Comparison of ENCODE assay signal across 1 cellular context in genomic region chr11:47407746-47408590, GRCh38.
TF ChIP-seq lines count a peak whose summit lies in the region.

SLC39A13 (plus strand) TSS chr11:47408590; CDS start chr11:47410095, 1,505 bp downstream.

TF ChIP-seq in A549, 52 proteins besides CTCF, POLR2A, EP300 and RAD21 (continued from another document):
- TF ChIP-seq NPAS2 (CRISPR knock-in tag; IDR thresholded peaks at IDR 0.05; ENCODE audit: borderline replicate concordance) (no peak), RCOR1 (IDR thresholded peaks at IDR 0.05; ENCODE audit: low read depth, low read length) (no peak), GATA3 (IDR thresholded peaks at IDR 0.05; ENCODE audit: borderline replicate concordance) (0 out of 2 replicates have a peak, but pooled peaks have one; percentile 7), BCL3 (IDR thresholded peaks at IDR 0.05) (peak; percentile 66; the same call in 2 of the 3 replicates), MAFK (IDR thresholded peaks at IDR 0.05; ENCODE audit: partially characterized antibody) (peak; percentile 40), KDM1A (IDR thresholded peaks at IDR 0.05; ENCODE audit: low read depth) (no peak), HOXB13 (CRISPR knock-in tag; IDR thresholded peaks at IDR 0.05; ENCODE audit: low read depth) (no peak), CBX8 (IDR thresholded peaks at IDR 0.05) (no peak), HDAC2 (IDR thresholded peaks at IDR 0.05) (no peak), NR3C1 (IDR thresholded peaks at IDR 0.05) (no peak), MAX (IDR thresholded peaks at IDR 0.05) (peak; percentile 89), CBX2 (IDR thresholded peaks at IDR 0.05; ENCODE audit: borderline replicate concordance, low read depth) (no peak), FOSB (CRISPR knock-in tag; IDR thresholded peaks at IDR 0.05) (no peak), HOXB5 (CRISPR knock-in tag; IDR thresholded peaks at IDR 0.05) (no peak), SMC3 (IDR thresholded peaks at IDR 0.05) (peak; percentile 68), REST (IDR thresholded peaks at IDR 0.05) (no peak; the same call in 1 of the 2 replicates), MAZ (IDR thresholded peaks at IDR 0.05; ENCODE audit: borderline replicate concordance, low read depth, low read length) (peak; percentile 65; the same call in 1 of the 2 replicates), ATOH8 (CRISPR knock-in tag; IDR thresholded peaks at IDR 0.05; ENCODE audit: low read depth) (no peak), ZNF302 (CRISPR knock-in tag; IDR thresholded peaks at IDR 0.05) (no peak), ZSCAN20 (CRISPR knock-in tag; IDR thresholded peaks at IDR 0.05) (no peak), EHMT2 (IDR thresholded peaks at IDR 0.05; ENCODE audit: low read depth) (no peak)
- TF ChIP-seq, protein P1, sequence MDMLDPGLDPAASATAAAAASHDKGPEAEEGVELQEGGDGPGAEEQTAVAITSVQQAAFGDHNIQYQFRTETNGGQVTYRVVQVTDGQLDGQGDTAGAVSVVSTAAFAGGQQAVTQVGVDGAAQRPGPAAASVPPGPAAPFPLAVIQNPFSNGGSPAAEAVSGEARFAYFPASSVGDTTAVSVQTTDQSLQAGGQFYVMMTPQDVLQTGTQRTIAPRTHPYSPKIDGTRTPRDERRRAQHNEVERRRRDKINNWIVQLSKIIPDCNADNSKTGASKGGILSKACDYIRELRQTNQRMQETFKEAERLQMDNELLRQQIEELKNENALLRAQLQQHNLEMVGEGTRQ (IDR thresholded peaks at IDR 0.05), result no peak
- TF ChIP-seq, protein P2, sequence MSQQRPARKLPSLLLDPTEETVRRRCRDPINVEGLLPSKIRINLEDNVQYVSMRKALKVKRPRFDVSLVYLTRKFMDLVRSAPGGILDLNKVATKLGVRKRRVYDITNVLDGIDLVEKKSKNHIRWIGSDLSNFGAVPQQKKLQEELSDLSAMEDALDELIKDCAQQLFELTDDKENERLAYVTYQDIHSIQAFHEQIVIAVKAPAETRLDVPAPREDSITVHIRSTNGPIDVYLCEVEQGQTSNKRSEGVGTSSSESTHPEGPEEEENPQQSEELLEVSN (IDR thresholded peaks at IDR 0.05; ENCODE audit: borderline replicate concordance, low read depth), result 0 out of 2 replicates have a peak, but pooled peaks have one; percentile 47
- TF ChIP-seq, protein P3, sequence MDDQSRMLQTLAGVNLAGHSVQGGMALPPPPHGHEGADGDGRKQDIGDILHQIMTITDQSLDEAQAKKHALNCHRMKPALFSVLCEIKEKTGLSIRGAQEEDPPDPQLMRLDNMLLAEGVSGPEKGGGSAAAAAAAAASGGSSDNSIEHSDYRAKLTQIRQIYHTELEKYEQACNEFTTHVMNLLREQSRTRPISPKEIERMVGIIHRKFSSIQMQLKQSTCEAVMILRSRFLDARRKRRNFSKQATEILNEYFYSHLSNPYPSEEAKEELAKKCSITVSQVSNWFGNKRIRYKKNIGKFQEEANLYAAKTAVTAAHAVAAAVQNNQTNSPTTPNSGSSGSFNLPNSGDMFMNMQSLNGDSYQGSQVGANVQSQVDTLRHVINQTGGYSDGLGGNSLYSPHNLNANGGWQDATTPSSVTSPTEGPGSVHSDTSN (IDR thresholded peaks at IDR 0.05), result no peak
